ENCODE assay signal across 1 cellular context in the genomic region with DNA sequence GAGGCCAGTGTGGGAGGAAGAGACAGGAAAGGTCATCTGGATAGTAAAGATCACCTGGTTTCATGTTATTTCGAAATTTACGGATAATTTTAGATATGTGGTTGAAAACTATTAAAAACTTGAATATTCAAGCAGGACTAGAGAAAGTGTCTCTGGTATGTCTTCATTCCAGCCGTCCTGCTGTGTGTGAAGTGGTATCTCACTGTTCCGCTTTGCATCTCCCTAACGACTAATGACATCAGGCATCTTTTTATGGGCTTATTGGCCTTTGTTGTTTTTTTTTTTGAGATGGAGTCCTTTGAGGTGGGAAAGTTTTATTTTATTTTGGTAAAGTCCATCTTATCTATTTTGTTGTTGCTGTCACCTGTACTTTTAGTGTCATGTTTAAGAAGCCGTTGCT.
A peak's percentile ranks its signal among the peaks of the same experiment; 100 is the strongest.
TF ChIP-seq lines count a peak whose summit lies in the region.

No MANE protein-coding gene starts in this region.

TF ChIP-seq in HepG2, 621 proteins besides CTCF, POLR2A, EP300 and RAD21:
- TF ChIP-seq, protein P1, sequence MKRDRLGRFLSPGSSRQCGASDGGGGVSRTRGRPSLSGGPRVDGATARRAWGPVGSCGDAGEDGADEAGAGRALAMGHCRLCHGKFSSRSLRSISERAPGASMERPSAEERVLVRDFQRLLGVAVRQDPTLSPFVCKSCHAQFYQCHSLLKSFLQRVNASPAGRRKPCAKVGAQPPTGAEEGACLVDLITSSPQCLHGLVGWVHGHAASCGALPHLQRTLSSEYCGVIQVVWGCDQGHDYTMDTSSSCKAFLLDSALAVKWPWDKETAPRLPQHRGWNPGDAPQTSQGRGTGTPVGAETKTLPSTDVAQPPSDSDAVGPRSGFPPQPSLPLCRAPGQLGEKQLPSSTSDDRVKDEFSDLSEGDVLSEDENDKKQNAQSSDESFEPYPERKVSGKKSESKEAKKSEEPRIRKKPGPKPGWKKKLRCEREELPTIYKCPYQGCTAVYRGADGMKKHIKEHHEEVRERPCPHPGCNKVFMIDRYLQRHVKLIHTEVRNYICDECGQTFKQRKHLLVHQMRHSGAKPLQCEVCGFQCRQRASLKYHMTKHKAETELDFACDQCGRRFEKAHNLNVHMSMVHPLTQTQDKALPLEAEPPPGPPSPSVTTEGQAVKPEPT (CRISPR knock-in tag; IDR thresholded peaks at IDR 0.05; ENCODE audit: low read depth) = no peak
- peak; percentile 85 for TF ChIP-seq RFX5 (IDR thresholded peaks at IDR 0.05; ENCODE audit: low read depth, low read length)
